In the genomic region with DNA sequence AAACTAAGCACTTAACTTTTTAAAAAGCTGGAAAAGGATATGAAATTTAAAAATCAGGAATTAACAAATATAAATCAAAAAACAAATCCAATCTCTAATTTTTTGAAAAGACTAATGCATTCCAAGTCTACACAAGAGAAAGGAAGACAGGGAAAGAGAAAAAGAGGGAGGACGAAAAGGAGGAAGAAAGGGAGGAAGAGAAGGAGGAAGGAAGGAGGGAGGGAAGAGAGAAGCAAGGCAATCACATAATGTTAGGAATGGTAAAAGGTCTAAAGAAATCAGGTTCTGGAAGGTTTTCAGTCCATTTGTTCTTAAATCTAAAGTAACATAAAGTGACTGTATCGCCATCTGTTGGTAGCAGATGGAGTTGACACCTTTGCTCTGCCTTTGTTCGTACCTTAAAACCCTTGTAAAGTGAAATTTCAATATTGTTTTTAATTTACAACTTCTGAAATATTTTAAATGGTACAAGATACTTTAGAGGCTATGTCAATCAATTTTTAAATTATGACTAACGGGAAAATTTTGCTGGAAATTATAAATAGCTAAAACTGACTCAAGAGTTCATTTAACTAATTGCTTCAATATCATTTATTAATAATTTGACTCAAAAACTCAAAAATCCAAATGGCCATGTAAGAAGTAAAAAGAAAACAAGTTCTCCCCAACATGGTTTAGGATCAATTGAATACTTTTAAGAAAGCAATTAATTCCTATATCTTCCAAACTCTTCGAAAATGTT, we compare ENCODE assay signal across 8 cellular contexts. TPM values are rescaled to one million over a fixed set of nuclear protein-coding genes. Genes with fewer than 3 reads are reported as not detected.
A peak's percentile ranks its signal among the peaks of the same experiment; 100 is the strongest.
DNase-seq lines count a peak whose midpoint lies in the region; ATAC-seq, FAIRE-seq and TF ChIP-seq lines count a peak whose summit lies in the region.

No MANE protein-coding gene starts in this region.

- TF ChIP-seq CTCF in right atrium auricular region (IDR thresholded peaks at IDR 0.05) (peak; percentile 32 to 69), VCaP (conservative IDR thresholded peaks at IDR 0.05) (peak; percentile 73), fibroblast of the aortic adventitia (IDR thresholded peaks at IDR 0.05; ENCODE audit: insufficient read depth, low read length) (peak; percentile 81)

- ATAC-seq in left ventricle myocardium superior (no peak), HG03196 (IDR thresholded peaks at IDR 0.05; ENCODE audit: unreplicated experiment) (no peak)

- intact Hi-C loops in left ventricle myocardium superior (cut with micrococcal nuclease): no loop called here
- intact Hi-C loops in activated T-helper 2 cell treated with anti-CD3 and anti-CD28 coated beads, Interferon-gamma antibody, Interleukin-2, Interleukin-4, amounts not matched to agents 10 μg/mL and 5 μg/mL and 100 μg/mL, durations not matched to agents 14 hours and 24 hours and 36 hours (cut with micrococcal nuclease): loop anchor here (1.0 kb wide), 1 partner anchor 297 kb away; no protein-coding TSS in a partner anchor

- DNase-seq in right atrium auricular region (ENCODE audit: low spot score): no peak
- no peak for DNase-seq in left ventricle myocardium superior
- DNase-seq in M059J (ENCODE audit: low read depth): peak; percentile 67
- DNase-seq in fibroblast of the aortic adventitia (ENCODE audit: low read depth): peak; percentile 82
- DNase-seq in small intestine: peak; percentile 62
- no peak for DNase-seq in activated T-helper 2 cell treated with anti-CD3 and anti-CD28 coated beads, Interferon-gamma antibody, Interleukin-2, Interleukin-4, amounts not matched to agents 10 μg/mL and 5 μg/mL and 100 μg/mL, durations not matched to agents 14 hours and 24 hours and 36 hours (ENCODE audit: low spot score)

- H3K27me3 ChIP-seq in right atrium auricular region (no peaks in the 10 kb centered on the region), small intestine (ENCODE audit: control insufficient read depth in 2 of 2, insufficient read depth in 2 of 2, low read length in 2 of 2) (no peaks in the 10 kb centered on the region)

- H3K4me1 ChIP-seq in right atrium auricular region (no peaks in the 10 kb centered on the region), small intestine (ENCODE audit: control insufficient read depth in 2 of 2, insufficient read depth in 1 of 2, low read depth in 1 of 2, low read length in 1 of 2) (no peaks in the 10 kb centered on the region)

- H3K27me3 Mint-ChIP-seq in activated T-helper 2 cell treated with anti-CD3 and anti-CD28 coated beads, Interferon-gamma antibody, Interleukin-2, Interleukin-4, amounts not matched to agents 10 μg/mL and 5 μg/mL and 100 μg/mL, durations not matched to agents 14 hours and 24 hours and 36 hours (ENCODE audit: low read depth): peaks cover 22% of the 10 kb centered on the region

- H3K36me3 Mint-ChIP-seq in activated T-helper 2 cell treated with anti-CD3 and anti-CD28 coated beads, Interferon-gamma antibody, Interleukin-2, Interleukin-4, amounts not matched to agents 10 μg/mL and 5 μg/mL and 100 μg/mL, durations not matched to agents 14 hours and 24 hours and 36 hours (ENCODE audit: low read depth): no peaks in the 10 kb centered on the region

- H3K9me3 ChIP-seq in right atrium auricular region (peaks cover 0 to 8% of the 10 kb centered on the region in 2 donors), small intestine (ENCODE audit: control insufficient read depth, low read depth) (no peaks in the 10 kb centered on the region)

- no peaks in the 10 kb centered on the region for H3K36me3 ChIP-seq in right atrium auricular region
- no peaks in the 10 kb centered on the region for H3K36me3 ChIP-seq in small intestine (ENCODE audit: control insufficient read depth in 2 of 2, insufficient read depth in 2 of 2, low read length in 2 of 2)

- 23 to 24% (median 24%) methylated on average over 5 of the region's 5 CpGs for WGBS in small intestine, 3 donors

- H3K4me3 ChIP-seq in right atrium auricular region: no peak overlapping the region
- no peak overlapping the region for H3K4me3 ChIP-seq in fibroblast of the aortic adventitia (ENCODE audit: low read depth, low read length)
- H3K4me3 ChIP-seq in small intestine (ENCODE audit: low read depth in 1 of 2, low read length in 2 of 2): no peak overlapping the region

- no peak overlapping the region for H3K27ac ChIP-seq in right atrium auricular region
- 0 out of 2 replicates have a peak overlapping the region, but pooled peaks have one; percentile 33 for H3K27ac ChIP-seq in VCaP
- H3K27ac ChIP-seq in small intestine (ENCODE audit: low read depth in 1 of 2, low read length in 1 of 2): no peak overlapping the region

- no peaks in the 10 kb centered on the region for H3K9me3 Mint-ChIP-seq in activated T-helper 2 cell treated with anti-CD3 and anti-CD28 coated beads, Interferon-gamma antibody, Interleukin-2, Interleukin-4, amounts not matched to agents 10 μg/mL and 5 μg/mL and 100 μg/mL, durations not matched to agents 14 hours and 24 hours and 36 hours

- no peak overlapping the region for H3K4me3 Mint-ChIP-seq in activated T-helper 2 cell treated with anti-CD3 and anti-CD28 coated beads, Interferon-gamma antibody, Interleukin-2, Interleukin-4, amounts not matched to agents 10 μg/mL and 5 μg/mL and 100 μg/mL, durations not matched to agents 14 hours and 24 hours and 36 hours (ENCODE audit: low read depth)

- H3K4me1 Mint-ChIP-seq in activated T-helper 2 cell treated with anti-CD3 and anti-CD28 coated beads, Interferon-gamma antibody, Interleukin-2, Interleukin-4, amounts not matched to agents 10 μg/mL and 5 μg/mL and 100 μg/mL, durations not matched to agents 14 hours and 24 hours and 36 hours (ENCODE audit: low read depth): peaks cover 3% of the 10 kb centered on the region

- peak; percentile 65 for FAIRE-seq in small intestine (lab: Jason Lieb, UNC)

- H3K27ac Mint-ChIP-seq in activated T-helper 2 cell treated with anti-CD3 and anti-CD28 coated beads, Interferon-gamma antibody, Interleukin-2, Interleukin-4, amounts not matched to agents 10 μg/mL and 5 μg/mL and 100 μg/mL, durations not matched to agents 14 hours and 24 hours and 36 hours: no peak overlapping the region

RNA-seq across cellular contexts. Expression of a gene that starts 20.4 kb away (rescaled TPM):
- total RNA-seq in right atrium auricular region (1 to 10 TPM; 1.4 to 2.9 TPM), left ventricle myocardium superior (2.9 TPM), fibroblast of the aortic adventitia (ENCODE audit: low replicate concordance) (3.4 and 5.2 TPM in 2 replicates)
- total RNA-seq in M059J (2014; rRNA removed; shearing (Covaris generic)): 10.1 and 11.1 TPM in 2 replicates
- polyA plus RNA-seq in small intestine: 1 to 10 TPM; 2.7 to 3.0 (median 2.9) TPM
- 26.2 and 36.8 TPM in 2 replicates for total RNA-seq in activated T-helper 2 cell treated with anti-CD3 and anti-CD28 coated beads, Interferon-gamma antibody, Interleukin-2, Interleukin-4, amounts not matched to agents 10 μg/mL and 5 μg/mL and 100 μg/mL, durations not matched to agents 14 hours and 24 hours and 36 hours

Comparison
In these comparisons a context has a peak if more than half of its experiments do, and no peak if none do; other contexts are left out.
1. DNase-seq: peak in M059J (single experiment), fibroblast of the aortic adventitia (single experiment) and small intestine (single experiment); none in right atrium auricular region (single experiment), left ventricle myocardium superior (single experiment) and activated T-helper 2 cell treated with anti-CD3 and anti-CD28 coated beads, Interferon-gamma antibody, Interleukin-2, Interleukin-4, amounts not matched to agents 10 μg/mL and 5 μg/mL and 100 μg/mL, durations not matched to agents 14 hours and 24 hours and 36 hours (single experiment).
2. Peak in every context shown above with its lines, with median percentiles within 50 percentile points of each other: CTCF ChIP-seq.